Comparison of ENCODE assay signal across 8 cellular contexts in genomic region chr17:65122836-65123756, GRCh38. TPM values are rescaled to one million over a fixed set of nuclear protein-coding genes. Genes with fewer than 3 reads are reported as not detected.
DNase-seq lines count a peak whose midpoint lies in the region; ATAC-seq and TF ChIP-seq lines count a peak whose summit lies in the region.

No MANE protein-coding gene starts in this region.

- ATAC-seq in GM21786 (IDR thresholded peaks at IDR 0.05; ENCODE audit: unreplicated experiment): peak; percentile 80

- H3K4me1 ChIP-seq in Karpas-422 (ENCODE audit: low read length): peaks cover 22% of the 10 kb centered on the region

- CTCF ChIA-PET in RWPE1 (lab: Yijun Ruan, JAX): interaction anchor here (0.6 to 0.9 kb wide), 4 partner anchors 14 to 543 kb away, joined by 3 to 4 read pairs (median 3); partner anchors contain the start of gene RGS9

- H3K4me2 ChIP-seq in Karpas-422 (ENCODE audit: low read depth, low read length, poor library complexity, severe bottlenecking): peak overlapping the region; percentile 77

- H4K20me1 ChIP-seq in Karpas-422 (ENCODE audit: insufficient read depth, low read depth, low read length): no peaks in the 10 kb centered on the region

- H3K4me3 ChIP-seq in Karpas-422 (ENCODE audit: low read length) (peak overlapping the region; percentile 93), fibroblast of the aortic adventitia (ENCODE audit: low read depth, low read length) (peak overlapping the region; percentile 76)

- POLR2A ChIA-PET in RWPE1 (lab: Yijun Ruan, JAX; ENCODE audit: low non-redundant PET): interaction anchor here (0.7 kb wide), 2 partner anchors 16 to 63 kb away, joined by 11 to 18 read pairs; no protein-coding TSS in a partner anchor

- peak overlapping the region; percentile 96 to 99 (median 98) for H3K27ac Mint-ChIP-seq in nephron

- no peaks in the 10 kb centered on the region for H3K36me3 Mint-ChIP-seq in nephron (ENCODE audit: low read depth)

- peak overlapping the region; percentile 97 for H2AFZ ChIP-seq in Karpas-422 (ENCODE audit: low read length)

- H3K27ac ChIP-seq in Karpas-422 (ENCODE audit: low read length) (peak overlapping the region; percentile 79), RWPE1 (peak overlapping the region; percentile 81)

- H3K36me3 ChIP-seq in Karpas-422 (ENCODE audit: insufficient read depth, low read length): no peaks in the 10 kb centered on the region

- no peaks in the 10 kb centered on the region for H3K9me2 ChIP-seq in Karpas-422 (replicated peaks; ENCODE audit: insufficient read depth, low read length)

- H3K9me3 Mint-ChIP-seq in nephron: no peaks in the 10 kb centered on the region

- peaks cover 8% of the 10 kb centered on the region for H3K4me1 Mint-ChIP-seq in nephron

- peak overlapping the region; percentile 82 to 89 (median 88) for H3K4me3 Mint-ChIP-seq in nephron

- H3K27me3 Mint-ChIP-seq in nephron (ENCODE audit: low read depth): peaks cover 18% of the 10 kb centered on the region

- no peaks in the 10 kb centered on the region for H3K79me2 ChIP-seq in Karpas-422 (ENCODE audit: low read length)

- TF ChIP-seq CTCF in RWPE1 (conservative IDR thresholded peaks at IDR 0.05; ENCODE audit: low read depth) (no peak), fibroblast of the aortic adventitia (IDR thresholded peaks at IDR 0.05; ENCODE audit: insufficient read depth, low read length) (no peak), nephron (IDR thresholded peaks at IDR 0.05; ENCODE audit: unreplicated experiment in 3 of 3) (no peak)

- no peaks in the 10 kb centered on the region for H3K9me3 ChIP-seq in Karpas-422 (ENCODE audit: low read length)

- no peaks in the 10 kb centered on the region for H3K27me3 ChIP-seq in Karpas-422 (ENCODE audit: low read length)

- DNase-seq in DMS53 (lab: John Stamatoyannopoulos, UW) (peak; percentile 94), Karpas-422 (peak; percentile 96), RWPE1 (ENCODE audit: low spot score) (peak; percentile 90), fibroblast of the aortic adventitia (ENCODE audit: low read depth) (peak; percentile 94)
- peak; percentile 70 for DNase-seq in activated T-helper 9 cell treated with anti-CD3 and anti-CD28 coated beads, Interleukin-2, amount 50 U/mL, for 16 hours (ENCODE audit: low read depth)
- DNase-seq in stimulated activated naive CD4-positive, alpha-beta T cell treated with Interleukin-2 at 50 U/mL for 16 hours (lab: John Stamatoyannopoulos, UW): peak; percentile 76

- H3K9ac ChIP-seq in Karpas-422 (ENCODE audit: low read length): peak overlapping the region; percentile 96

RNA-seq across cellular contexts. Expression of gene RGS9, which starts 14.1 kb away (rescaled TPM):
- total RNA-seq in Karpas-422 (2014; rRNA removed; shearing (Covaris generic); ENCODE audit: low replicate concordance): 12.9 and 13.4 TPM in 2 replicates
- 2.5 and 3.0 TPM in 2 replicates for total RNA-seq in fibroblast of the aortic adventitia (ENCODE audit: low replicate concordance)

Comparison
In these comparisons a context has a peak if more than half of its experiments do, and no peak if none do; other contexts are left out.
1. Peak in every context shown above with its lines: DNase-seq, ATAC-seq, H3K4me3 ChIP-seq and H3K27ac ChIP-seq.